In genomic region chr2:207473203-207473865, GRCh38 we compare ENCODE assay signal across 8 cellular contexts. TPM values are rescaled to one million over a fixed set of nuclear protein-coding genes. Genes with fewer than 3 reads are reported as not detected.
DNase-seq lines count a peak whose midpoint lies in the region; ATAC-seq, FAIRE-seq and TF ChIP-seq lines count a peak whose summit lies in the region.

No MANE protein-coding gene starts in this region.

- peak; percentile 69 for ATAC-seq in GM18861 (IDR thresholded peaks at IDR 0.05; ENCODE audit: unreplicated experiment)
- ATAC-seq in body of pancreas: peak; percentile 48
- no peak for ATAC-seq in HG03457 (IDR thresholded peaks at IDR 0.05; ENCODE audit: unreplicated experiment)

- H3K9me3 ChIP-seq in body of pancreas (no peaks in the 10 kb centered on the region), iPS-20b (ENCODE audit: insufficient read depth, low read depth, low read length) (no peaks in the 10 kb centered on the region)

- H3K4me3 ChIP-seq in body of pancreas (no peak overlapping the region), iPS-20b (ENCODE audit: low read length) (no peak overlapping the region), skeletal muscle cell (ENCODE audit: low read depth, low read length) (no peak overlapping the region)

- H3K27ac ChIP-seq in body of pancreas: no peak overlapping the region
- no peak overlapping the region for H3K27ac ChIP-seq in iPS-20b (ENCODE audit: low read length)

- no peaks in the 10 kb centered on the region for H3K36me3 ChIP-seq in body of pancreas (replicated peaks in 1 of 2; ENCODE audit: insufficient read depth in 1 of 2, low read depth in 2 of 2)
- no peaks in the 10 kb centered on the region for H3K36me3 ChIP-seq in iPS-20b (ENCODE audit: insufficient read depth, low read depth, low read length)

- TF ChIP-seq POLR2A in body of pancreas (IDR thresholded peaks at IDR 0.05): no peak

- H3K4me1 ChIP-seq in body of pancreas (peaks cover 11% of the 10 kb centered on the region), iPS-20b (ENCODE audit: insufficient read depth, low read length) (peaks cover 14% of the 10 kb centered on the region; the same call in 1 of the 2 replicates)

- 25 to 30% methylated on average over 7 of the region's 7 CpGs for WGBS in body of pancreas, 2 donors

- intact Hi-C loops in body of pancreas (cut with DNase I): loop anchor here (5.0 kb wide), 2 partner anchors 491 to 671 kb away; no protein-coding TSS in a partner anchor

- H3K27me3 ChIP-seq in body of pancreas: no peaks in the 10 kb centered on the region
- H3K27me3 ChIP-seq in iPS-20b (ENCODE audit: insufficient read depth, low read length): no peaks in the 10 kb centered on the region

- DNase-seq in AG20443 (ENCODE audit: low spot score): peak; percentile 65
- DNase-seq in RCC 7860 (ENCODE audit: low spot score): peak; percentile 80
- DNase-seq in body of pancreas: peak; percentile 16 to 42 (median 26)
- DNase-seq in skeletal muscle cell (ENCODE audit: low read depth): peak; percentile 70

- TF ChIP-seq CTCF in LNCAP (IDR thresholded peaks at IDR 0.05) (peak; percentile 64), body of pancreas (IDR thresholded peaks at IDR 0.05) (peak in 6 of 7 experiments; percentile 5 to 39 (median 34))

- peak overlapping the region; percentile 26; the same call in 1 of the 2 replicates for H3K9ac ChIP-seq in iPS-20b (ENCODE audit: low read depth, low read length)

- peak; percentile 63 for FAIRE-seq in RCC 7860 (lab: Jason Lieb, UNC)

RNA-seq across cellular contexts. Expression of gene CREB1, which starts 56.4 kb away (rescaled TPM):
- total RNA-seq in body of pancreas: 10 to 100 TPM; 17.9 to 20.1 TPM

Comparison
In these comparisons a context has a peak if more than half of its experiments do, and no peak if none do; other contexts are left out.
1. DNase-seq: peak in every context shown above with its lines; median percentile 80 in RCC 7860; 70 in skeletal muscle cell; 65 in AG20443; 26 in body of pancreas.